ENCODE assay signal across 14 cellular contexts in the genomic region with DNA sequence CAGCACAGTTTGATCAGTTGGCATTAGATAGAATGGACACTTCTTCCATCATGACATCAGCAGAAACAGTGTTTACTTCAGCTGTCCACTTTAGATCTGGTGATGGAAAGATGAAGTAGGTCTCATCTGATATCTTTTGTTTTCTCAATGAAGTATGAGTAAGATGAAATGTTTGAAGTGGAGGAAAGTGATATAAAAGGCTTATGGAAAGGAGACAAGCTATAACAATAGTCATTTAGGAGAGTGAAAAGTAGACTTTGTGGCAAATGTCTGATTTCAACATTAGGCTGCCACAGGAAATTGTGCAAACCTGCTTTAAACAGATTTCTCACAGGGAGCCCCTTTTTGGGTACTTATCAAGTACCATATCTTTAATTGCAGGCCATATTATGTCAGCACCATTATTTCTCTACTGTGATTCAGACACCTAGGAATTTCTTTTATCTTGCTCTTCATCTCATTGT. TPM values are rescaled to one million over a fixed set of nuclear protein-coding genes. Genes with fewer than 3 reads are reported as not detected.
DNase-seq lines count a peak whose midpoint lies in the region; ATAC-seq, FAIRE-seq and TF ChIP-seq lines count a peak whose summit lies in the region.
"Had no signal": no experiment of that assay in that cellular context is flagged by ENCODE, and none has a peak within 500 bp of the region (broad histone marks: within the 10 kb centered on the region; RNA-seq: fewer than 3 reads in every experiment).

No MANE protein-coding gene starts in this region.

- H4K20me1 ChIP-seq in GM12878 (ENCODE audit: control insufficient read depth, insufficient read depth) = no peaks in the 10 kb centered on the region

- TF ChIP-seq EP300 in GM12878 (IDR thresholded peaks at IDR 0.05; ENCODE audit: borderline replicate concordance in 1 of 2, control insufficient read depth in 1 of 2, low read depth in 2 of 2, low read length in 2 of 2) = no peak

- no peak overlapping the region for H2AFZ ChIP-seq in GM12878 (ENCODE audit: control insufficient read depth, low read depth, low read length)

- ATAC-seq in GM12878 (no peak), HG02981 (IDR thresholded peaks at IDR 0.05; ENCODE audit: unreplicated experiment) (no peak)
- ATAC-seq in stimulated activated effector memory CD8-positive, alpha-beta T cell treated with anti-CD3 and anti-CD28 coated beads, Interleukin-12 subunit alpha, Interleukin-12 subunit beta, amount 100 ng/mL, for 72 hours = peak; percentile 68
- ATAC-seq: activated T-cell treated with anti-CD3 and anti-CD28 coated beads, Interleukin-2, amount 50 U/mL, for 4 hours had no signal

- H3K36me3 Mint-ChIP-seq in activated naive CD4-positive, alpha-beta T cell treated with anti-CD3 and anti-CD28 coated beads for 36 hours (ENCODE audit: low read depth) = no peaks in the 10 kb centered on the region
- H3K36me3 Mint-ChIP-seq in stimulated activated effector memory CD8-positive, alpha-beta T cell treated with anti-CD3 and anti-CD28 coated beads, Interleukin-12 subunit alpha, Interleukin-12 subunit beta, amount 100 ng/mL, for 72 hours = no peaks in the 10 kb centered on the region

- POLR2A ChIA-PET in GM12878 (lab: Charles Lee) = no interaction called here

- RAD21 ChIA-PET in GM12878 (lab: Charles Lee; ENCODE audit: unreplicated experiment) = no interaction called here

- no peaks in the 10 kb centered on the region for H3K36me3 ChIP-seq in GM12878 (ENCODE audit: control insufficient read depth in 2 of 2, insufficient read depth in 2 of 2, low read length in 1 of 2)

- H3K27ac Mint-ChIP-seq in activated naive CD4-positive, alpha-beta T cell treated with anti-CD3 and anti-CD28 coated beads for 36 hours = peak overlapping the region; percentile 48
- H3K27ac Mint-ChIP-seq in stimulated activated effector memory CD8-positive, alpha-beta T cell treated with anti-CD3 and anti-CD28 coated beads, Interleukin-12 subunit alpha, Interleukin-12 subunit beta, amount 100 ng/mL, for 72 hours = no peak overlapping the region
- H3K27ac Mint-ChIP-seq: progenitor cell of endocrine pancreas; T-helper 1 cell treated with Interleukin-12 subunit alpha and Interleukin-12 subunit beta and Interleukin-4 antibody, amounts not matched to agents 30 μg/mL and 1 μg/mL, for 36 hours had no signal

- TF ChIP-seq RAD21 in GM12878 (IDR thresholded peaks at IDR 0.05; ENCODE audit: insufficient read depth, low read depth, low read length) = no peak

- H3K4me1 Mint-ChIP-seq in activated naive CD4-positive, alpha-beta T cell treated with anti-CD3 and anti-CD28 coated beads for 36 hours (ENCODE audit: low read depth) = peaks cover 11% of the 10 kb centered on the region
- peaks cover 7% of the 10 kb centered on the region for H3K4me1 Mint-ChIP-seq in stimulated activated effector memory CD8-positive, alpha-beta T cell treated with anti-CD3 and anti-CD28 coated beads, Interleukin-12 subunit alpha, Interleukin-12 subunit beta, amount 100 ng/mL, for 72 hours

- no peak for TF ChIP-seq CTCF in GM12878 (IDR thresholded peaks at IDR 0.05 in 2 of 3, conservative IDR thresholded peaks at IDR 0.05 in 1 of 3; ENCODE audit: control insufficient read depth in 2 of 3, extremely low read depth in 1 of 3, insufficient read depth in 1 of 3, low read depth in 3 of 3, low read length in 3 of 3)

- H3K4me2 ChIP-seq in GM12878 (ENCODE audit: control insufficient read depth, insufficient read depth) = no peak overlapping the region

- CTCF ChIA-PET in activated naive CD4-positive, alpha-beta T cell treated with anti-CD3 and anti-CD28 coated beads for 36 hours (lab: Charles Lee) = interaction anchor here (0.6 kb wide), 1 partner anchor 79 kb away, joined by 3 read pairs; no protein-coding TSS in a partner anchor
- CTCF ChIA-PET in GM12878 (lab: Yijun Ruan, JAX) = no interaction called here

- no peak overlapping the region for H3K27ac ChIP-seq in GM12878 (ENCODE audit: control insufficient read depth, insufficient read depth)
- H3K27ac ChIP-seq: C4-2B had no signal

- no peaks in the 10 kb centered on the region for H3K79me2 ChIP-seq in GM12878 (ENCODE audit: control insufficient read depth, insufficient read depth, low read length)

- no peaks in the 10 kb centered on the region for H3K9me3 Mint-ChIP-seq in activated naive CD4-positive, alpha-beta T cell treated with anti-CD3 and anti-CD28 coated beads for 36 hours
- no peaks in the 10 kb centered on the region for H3K9me3 Mint-ChIP-seq in stimulated activated effector memory CD8-positive, alpha-beta T cell treated with anti-CD3 and anti-CD28 coated beads, Interleukin-12 subunit alpha, Interleukin-12 subunit beta, amount 100 ng/mL, for 72 hours
- H3K9me3 Mint-ChIP-seq: activated T-cell treated with anti-CD3 and anti-CD28 coated beads, Interleukin-2, amount 50 U/mL, for 4 hours; T-helper 1 cell treated with Interleukin-12 subunit alpha and Interleukin-12 subunit beta and Interleukin-4 antibody, amounts not matched to agents 30 μg/mL and 1 μg/mL, for 36 hours had no signal

- intact Hi-C loops in activated naive CD4-positive, alpha-beta T cell treated with anti-CD3 and anti-CD28 coated beads for 36 hours (cut with micrococcal nuclease) = no loop called here
- intact Hi-C loops in GM12878 (cut with micrococcal nuclease; ENCODE audit: unreplicated experiment) = no loop called here

- no peaks in the 10 kb centered on the region for H3K4me1 ChIP-seq in GM12878 (ENCODE audit: control insufficient read depth, insufficient read depth, low read length)

- no peaks in the 10 kb centered on the region for H3K9me3 ChIP-seq in GM12878 (replicated peaks; ENCODE audit: control insufficient read depth, insufficient read depth, low read length)

- DNase-seq in activated naive CD4-positive, alpha-beta T cell treated with anti-CD3 and anti-CD28 coated beads for 36 hours = no peak
- no peak for DNase-seq in activated naive CD4-positive, alpha-beta T cell treated with anti-CD3 and anti-CD28 coated beads, Interleukin-2, amount 50 U/mL, for 16 hours
- peak; percentile 71 for DNase-seq in NCI-H226
- no peak for DNase-seq in GM12878 (ENCODE audit: low read depth, low spot score)
- DNase-seq in stimulated activated effector memory CD8-positive, alpha-beta T cell treated with anti-CD3 and anti-CD28 coated beads, Interleukin-12 subunit alpha, Interleukin-12 subunit beta, amount 100 ng/mL, for 72 hours (ENCODE audit: low spot score in 2 of 2) = no peak
- no peak for DNase-seq in HK-2 (ENCODE audit: unreplicated experiment)
- no peak for DNase-seq in DMS 273 treated with DMSO at 0.1 percent for 48 hours (lab: John Stamatoyannopoulos, UW)
- DNase-seq: activated T-cell treated with anti-CD3 and anti-CD28 coated beads, Interleukin-2, amount 50 U/mL, for 4 hours; kidney glomerular epithelial cell; NCI-H446 had no signal

- SMC1A ChIA-PET in GM12878 (lab: Charles Lee; ENCODE audit: uncharacterized antibody, unreplicated experiment) = no interaction called here

- H3K4me3 Mint-ChIP-seq in activated naive CD4-positive, alpha-beta T cell treated with anti-CD3 and anti-CD28 coated beads for 36 hours = no peak overlapping the region
- no peak overlapping the region for H3K4me3 Mint-ChIP-seq in stimulated activated effector memory CD8-positive, alpha-beta T cell treated with anti-CD3 and anti-CD28 coated beads, Interleukin-12 subunit alpha, Interleukin-12 subunit beta, amount 100 ng/mL, for 72 hours
- H3K4me3 Mint-ChIP-seq: activated T-cell treated with anti-CD3 and anti-CD28 coated beads, Interleukin-2, amount 50 U/mL, for 4 hours; T-helper 1 cell treated with Interleukin-12 subunit alpha and Interleukin-12 subunit beta and Interleukin-4 antibody, amounts not matched to agents 30 μg/mL and 1 μg/mL, for 36 hours had no signal

- H3K27me3 Mint-ChIP-seq in activated naive CD4-positive, alpha-beta T cell treated with anti-CD3 and anti-CD28 coated beads for 36 hours (ENCODE audit: low read depth) = no peaks in the 10 kb centered on the region

- no peak for TF ChIP-seq POLR2A in GM12878 (IDR thresholded peaks at IDR 0.05; ENCODE audit: low read depth, low read length)

- H3K4me3 ChIP-seq in GM12878 = no peak overlapping the region

- in situ Hi-C loops in GM12878 (cut with MboI) = no loop called here

- no peak overlapping the region for H3K9ac ChIP-seq in GM12878 (ENCODE audit: control insufficient read depth, insufficient read depth, low read length)

- H3K27me3 ChIP-seq in GM12878 (replicated peaks in 1 of 2; ENCODE audit: control insufficient read depth in 2 of 2, insufficient read depth in 2 of 2, low read length in 1 of 2) = no peaks in the 10 kb centered on the region

- FAIRE-seq in GM12878 (lab: Jason Lieb, UNC) = peak; percentile 31

- BruUV-seq in GM12878 (replicated peaks; lab: Mats Ljungman, UMichigan) = no TSS peak

TF ChIP-seq in GM12878, 131 proteins besides CTCF, POLR2A, EP300 and RAD21 (continues in another document):
- TF ChIP-seq ZNF207 (IDR thresholded peaks at IDR 0.05; ENCODE audit: borderline replicate concordance) (no peak), CHD1 (IDR thresholded peaks at IDR 0.05; ENCODE audit: low read depth, low read length) (no peak)
- TF ChIP-seq, protein P1, sequence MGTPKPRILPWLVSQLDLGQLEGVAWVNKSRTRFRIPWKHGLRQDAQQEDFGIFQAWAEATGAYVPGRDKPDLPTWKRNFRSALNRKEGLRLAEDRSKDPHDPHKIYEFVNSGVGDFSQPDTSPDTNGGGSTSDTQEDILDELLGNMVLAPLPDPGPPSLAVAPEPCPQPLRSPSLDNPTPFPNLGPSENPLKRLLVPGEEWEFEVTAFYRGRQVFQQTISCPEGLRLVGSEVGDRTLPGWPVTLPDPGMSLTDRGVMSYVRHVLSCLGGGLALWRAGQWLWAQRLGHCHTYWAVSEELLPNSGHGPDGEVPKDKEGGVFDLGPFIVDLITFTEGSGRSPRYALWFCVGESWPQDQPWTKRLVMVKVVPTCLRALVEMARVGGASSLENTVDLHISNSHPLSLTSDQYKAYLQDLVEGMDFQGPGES (IDR thresholded peaks at IDR 0.05) = no peak

RNA-seq across cellular contexts. Expression of a gene that starts 18.2 kb away (rescaled TPM):
- total RNA-seq in activated naive CD4-positive, alpha-beta T cell treated with anti-CD3 and anti-CD28 coated beads for 36 hours = not detected
- 0.48 TPM in 1 of 2 replicates, not detected in the other for total RNA-seq in GM12878 (2013; cell fraction: nucleolus; rRNA removed)
- total RNA-seq in GM12878 (2014; rRNA removed) (not detected in 2 replicates), GM12878 (2014; rRNA removed; fragmentation: Illumina TruSeq; extraction: Trizol) (not detected in 2 replicates), GM12878 (2021) (not detected in 2 replicates)
- not detected for polyA plus RNA-seq in GM12878 (2011; ENCODE audit: low read depth)
- polyA plus RNA-seq in GM12878 (2011; rRNA removed) (not detected in 2 replicates), GM12878 (2014; fragmentation: Illumina TruSeq; extraction: Trizol) (not detected in 2 replicates), GM12878 (2014; fragmentation: Nextera tagmentation; extraction: Ambion mirVana) (under 1 TPM in 1 of 2 experiments, not detected in 1; 0.11 TPM), GM12878 (2014; rRNA removed) (not detected in 2 replicates), GM12878 (2016; fragmentation: Nextera tagmentation; extraction: Ambion mirVana) (not detected)
- polyA plus RNA-seq in GM12878 (2011; cell fraction: cytosol; rRNA removed) = not detected in 2 replicates
- not detected in 2 replicates for polyA plus RNA-seq in GM12878 (2011; cell fraction: nucleus; rRNA removed)
- 0.15 TPM in 1 of 2 replicates, not detected in the other for polyA plus RNA-seq in GM12878 (2012)
- not detected in 2 replicates for polyA minus RNA-seq in GM12878 (2011; rRNA and poly(A)+ RNA removed)
- polyA minus RNA-seq in GM12878 (2011; cell fraction: cytosol; rRNA and poly(A)+ RNA removed) = not detected in 2 replicates
- not detected in 2 replicates for polyA minus RNA-seq in GM12878 (2011; cell fraction: nucleus; rRNA and poly(A)+ RNA removed)
- total RNA-seq: activated T-cell treated with anti-CD3 and anti-CD28 coated beads, Interleukin-2, amount 50 U/mL, for 4 hours; progenitor cell of endocrine pancreas had no signal
